Comparison of ENCODE assay signal across 31 cellular contexts in genomic region chr16:88539652-88540345, GRCh38. TPM values are rescaled to one million over a fixed set of nuclear protein-coding genes. Genes with fewer than 3 reads are reported as not detected.
DNase-seq lines count a peak whose midpoint lies in the region; ATAC-seq, FAIRE-seq and TF ChIP-seq lines count a peak whose summit lies in the region.
"Had no signal": no experiment of that assay in that cellular context is flagged by ENCODE, and none has a peak within 500 bp of the region (broad histone marks: within the 10 kb centered on the region; RNA-seq: fewer than 3 reads in every experiment).

No MANE protein-coding gene starts in this region.

- TF ChIP-seq EP300 in A549 (IDR thresholded peaks at IDR 0.05), result no peak

- H3K9ac ChIP-seq in MM.1S (ENCODE audit: low read length), result no peak overlapping the region

- ATAC-seq in A549, result peak; percentile 22 to 39; a peak in 4 of 6 replicates
- peak; percentile 36; the same call in 1 of the 2 replicates for ATAC-seq in WTC11
- ATAC-seq in left lobe of liver, result peak; percentile 13
- no peak for ATAC-seq in HG02885 (IDR thresholded peaks at IDR 0.05; ENCODE audit: poor library complexity, unreplicated experiment)

- H2AFZ ChIP-seq in MM.1S (ENCODE audit: low read length), result no peak overlapping the region

- POLR2A ChIA-PET in A549 (lab: Yijun Ruan, JAX) (no interaction called here), WTC11 (lab: Charles Lee) (no interaction called here)

- H3K4me3 ChIP-seq in A549 (no peak overlapping the region), MM.1S (ENCODE audit: low read length) (no peak overlapping the region)
- H3K4me3 ChIP-seq: BLaER1 treated with 17β-estradiol and CSF1 and Interleukin-3, amounts not matched to agents 10 nM and 100 nM; cardiac muscle cell; left ventricle myocardium inferior; Peyer's patch; sigmoid colon; transverse colon had no signal

- no peaks in the 10 kb centered on the region for H3K79me2 ChIP-seq in MM.1S (ENCODE audit: low read length)

- peaks cover 31% of the 10 kb centered on the region for H3K9me3 ChIP-seq in A549
- no peaks in the 10 kb centered on the region for H3K9me3 ChIP-seq in MM.1S (replicated peaks; ENCODE audit: insufficient read depth, low read length)

- peaks cover 37% of the 10 kb centered on the region for H3K27me3 Mint-ChIP-seq in WTC11 (ENCODE audit: low read depth)

- H3K36me3 ChIP-seq in MM.1S (replicated peaks; ENCODE audit: insufficient read depth, low read length), result no peaks in the 10 kb centered on the region
- H3K36me3 ChIP-seq: BLaER1 treated with 17β-estradiol and CSF1 and Interleukin-3, amounts not matched to agents 10 nM and 100 nM; cardiac muscle cell; left ventricle myocardium inferior; Peyer's patch; sigmoid colon; transverse colon had no signal

- H3F3A ChIP-seq in MM.1S (ENCODE audit: insufficient read depth, low read length), result no peaks in the 10 kb centered on the region

- H3K27ac ChIP-seq in A549 (no peak overlapping the region), MM.1S (ENCODE audit: low read length) (no peak overlapping the region)
- H3K27ac ChIP-seq: BLaER1 treated with 17β-estradiol and CSF1 and Interleukin-3, amounts not matched to agents 10 nM and 100 nM; cardiac muscle cell; left ventricle myocardium inferior; Peyer's patch; sigmoid colon; transverse colon; VCaP had no signal

- peaks cover 12% of the 10 kb centered on the region for H3K27me3 ChIP-seq in MM.1S (replicated peaks; ENCODE audit: insufficient read depth, low read length)
- H3K27me3 ChIP-seq: BLaER1 treated with 17β-estradiol and CSF1 and Interleukin-3, amounts not matched to agents 10 nM and 100 nM; cardiac muscle cell had no signal

- H4K20me1 ChIP-seq in MM.1S (ENCODE audit: insufficient read depth, low read length), result no peaks in the 10 kb centered on the region

- H3K27ac Mint-ChIP-seq in WTC11, result no peak overlapping the region

- H3K9me2 ChIP-seq in MM.1S (replicated peaks; ENCODE audit: insufficient read depth, low read length), result no peaks in the 10 kb centered on the region

- H3K4me3 Mint-ChIP-seq in WTC11, result no peak overlapping the region

- H3K4me1 ChIP-seq in A549 (peaks cover 10% of the 10 kb centered on the region; the same call in 2 of the 3 replicates), MM.1S (ENCODE audit: low read length) (no peaks in the 10 kb centered on the region)

- peaks cover 12% of the 10 kb centered on the region; the same call in 1 of the 2 replicates for H3K4me1 Mint-ChIP-seq in WTC11

- peaks cover 16% of the 10 kb centered on the region for H3K9me3 Mint-ChIP-seq in WTC11

- TF ChIP-seq RAD21 in A549 (conservative IDR thresholded peaks at IDR 0.05 in 1 of 2, IDR thresholded peaks at IDR 0.05 in 1 of 2), result no peak

- peaks cover 9% of the 10 kb centered on the region for H3K36me3 Mint-ChIP-seq in WTC11

- DNase-seq in A549 (ENCODE audit: low read depth in 1 of 2, low spot score in 1 of 2) (no peak), WTC11 (ENCODE audit: low spot score) (no peak), left lobe of liver (ENCODE audit: low spot score) (no peak), MM.1S (no peak), NCI-H524 (lab: John Stamatoyannopoulos, UW) (no peak)
- no peak for DNase-seq in stimulated activated CD4-positive, alpha-beta T cell treated with anti-CD3 and anti-CD28 coated beads, Interleukin-2, amount 100 ng/mL, for 48 hours
- DNase-seq: activated CD4-positive, alpha-beta T cell treated with anti-CD3 and anti-CD28 coated beads for 48 hours; activated CD8-positive, alpha-beta memory T cell treated with anti-CD3 and anti-CD28 coated beads for 24 hours; activated gamma-delta T cell; cortex of kidney; DMS153; effector memory CD4-positive, alpha-beta T cell; erythroblast; left ventricle myocardium inferior; NCI-H1105; NCI-H187; NCI-H2171; NCI-H510A; sigmoid colon; stimulated activated CD4-positive, alpha-beta T cell treated with anti-CD3 and anti-CD28 coated beads, Interleukin-12 subunit alpha, Interleukin-12 subunit beta, amount 100 ng/mL, for 4 hours; stimulated activated CD4-positive, alpha-beta T cell treated with anti-CD3 and anti-CD28 coated beads, Interleukin-4, amount 100 ng/mL, for 24 hours; T-helper 9 cell; transverse colon had no signal

- CTCF ChIA-PET in A549 (lab: Yijun Ruan, JAX), result interaction anchor here (1.1 to 2.2 kb wide), 4 partner anchors 9 to 72 kb away, joined by 3 to 12 read pairs (median 4); no protein-coding TSS in a partner anchor
- CTCF ChIA-PET in WTC11 (lab: Charles Lee), result interaction anchor here (0.7 to 6.7 kb wide), 9 partner anchors 10 to 108 kb away, joined by 3 to 69 read pairs (median 4); partner anchors contain the start of gene ZC3H18

- TF ChIP-seq CTCF in A549 (IDR thresholded peaks at IDR 0.05) (no peak), GM12872 (IDR thresholded peaks at IDR 0.05; ENCODE audit: insufficient read depth, low read depth, low read length) (0 out of 3 replicates have a peak, but pooled peaks have one; percentile 11), WTC11 (IDR thresholded peaks at IDR 0.05) (no peak), MM.1S (IDR thresholded peaks at IDR 0.05; ENCODE audit: low read length) (no peak)

- H3K4me2 ChIP-seq in A549 (no peak overlapping the region), MM.1S (ENCODE audit: low read depth, low read length) (no peak overlapping the region)

- no peak for FAIRE-seq in A549 (lab: Jason Lieb, UNC)
- FAIRE-seq: astrocyte, islet of Langerhans had no signal

- no peak for TF ChIP-seq POLR2A in A549 (IDR thresholded peaks at IDR 0.05; ENCODE audit: low read length)

- WGBS in A549 (ENCODE audit: missing lambda C conversion rate), result 62% methylated on average over 17 of the region's 26 CpGs

TF ChIP-seq in A549, 52 proteins besides CTCF, POLR2A, EP300 and RAD21 (continues in another document):
- TF ChIP-seq HES2 (IDR thresholded peaks at IDR 0.05) (no peak), FOXS1 (CRISPR knock-in tag; IDR thresholded peaks at IDR 0.05) (no peak), BCL3 (IDR thresholded peaks at IDR 0.05) (no peak), TFCP2L1 (CRISPR knock-in tag; IDR thresholded peaks at IDR 0.05) (no peak), SREBF2 (IDR thresholded peaks at IDR 0.05) (no peak), HOXB13 (CRISPR knock-in tag; IDR thresholded peaks at IDR 0.05; ENCODE audit: low read depth) (no peak), HDAC2 (IDR thresholded peaks at IDR 0.05) (no peak), EHMT2 (IDR thresholded peaks at IDR 0.05; ENCODE audit: low read depth) (no peak), E2F6 (IDR thresholded peaks at IDR 0.05; ENCODE audit: borderline replicate concordance, low read depth) (no peak)

TF ChIP-seq in WTC11, 78 proteins besides CTCF, POLR2A, EP300 and RAD21 (continues in another document):
- TF ChIP-seq KAT7 (CRISPR knock-in tag; IDR thresholded peaks at IDR 0.05; ENCODE audit: borderline replicate concordance), result no peak
- no peak for TF ChIP-seq RORB (CRISPR knock-in tag; IDR thresholded peaks at IDR 0.05)
- TF ChIP-seq FOXP4 (CRISPR knock-in tag; IDR thresholded peaks at IDR 0.05), result no peak
- no peak for TF ChIP-seq E2F4 (CRISPR knock-in tag; IDR thresholded peaks at IDR 0.05; ENCODE audit: borderline replicate concordance, low read depth)
- TF ChIP-seq E2F5 (CRISPR knock-in tag; IDR thresholded peaks at IDR 0.05), result no peak
- TF ChIP-seq ZMAT4 (CRISPR knock-in tag; IDR thresholded peaks at IDR 0.05), result no peak
- no peak for TF ChIP-seq SOX15 (CRISPR knock-in tag; IDR thresholded peaks at IDR 0.05)
- no peak for TF ChIP-seq SMAD3 (CRISPR knock-in tag; IDR thresholded peaks at IDR 0.05; ENCODE audit: borderline replicate concordance)
- no peak for TF ChIP-seq ZNF317 (CRISPR knock-in tag; IDR thresholded peaks at IDR 0.05; ENCODE audit: borderline replicate concordance, low read depth)
- TF ChIP-seq NFE2L1 (CRISPR knock-in tag; IDR thresholded peaks at IDR 0.05), result no peak

RNA-seq across cellular contexts. Expression of gene ZC3H18, which starts 30.4 kb away (rescaled TPM):
- polyA plus RNA-seq in A549 (2011; rRNA removed) (13.1 and 21.1 TPM in 2 replicates), A549 (2017; fragmentation: RNase III; extraction: RNeasy Plus Mini Kit Qiagen cat#74134 plus additional on column Dnase treatment) (46.5 to 48.2 TPM (median 47.9 TPM) in 3 replicates)
- polyA plus RNA-seq in A549 (2012; cell fraction: cytosol; rRNA removed), result 34.3 and 35.9 TPM in 2 replicates
- 93.0 and 98.7 TPM in 2 replicates for polyA plus RNA-seq in A549 (2012; cell fraction: nucleus; rRNA removed)
- 6.5 and 12.3 TPM in 2 replicates for polyA minus RNA-seq in A549 (2011; rRNA and poly(A)+ RNA removed)
- total RNA-seq in WTC11 (2021) (57.3 to 65.6 TPM (median 61.8 TPM) in 3 replicates), left lobe of liver (18.1 TPM)
